Comparison of ENCODE assay signal across 8 cellular contexts in genomic region chr5:56838409-56839039, GRCh38. TPM values are rescaled to one million over a fixed set of nuclear protein-coding genes. Genes with fewer than 3 reads are reported as not detected.
DNase-seq lines count a peak whose midpoint lies in the region; ATAC-seq, FAIRE-seq and TF ChIP-seq lines count a peak whose summit lies in the region.

No MANE protein-coding gene starts in this region.

- ATAC-seq in K562 = peak; percentile 56; the same call in 2 of the 3 replicates

- H2AFZ ChIP-seq in K562 (ENCODE audit: low read depth, low read length) = no peak overlapping the region

- FAIRE-seq in K562 (lab: Jason Lieb, UNC) = no peak
- peak; percentile 98 for FAIRE-seq in kidney (lab: Jason Lieb, UNC)

- BruUV-seq in K562 (replicated peaks; lab: Mats Ljungman, UMichigan) = no TSS peak

- peak; percentile 88 to 90 for TF ChIP-seq RAD21 in K562 (CRISPR knock-in tag; conservative IDR thresholded peaks at IDR 0.05 in 1 of 2, IDR thresholded peaks at IDR 0.05 in 1 of 2)

- TF ChIP-seq POLR2A in K562 (conservative IDR thresholded peaks at IDR 0.05) (no peak), stomach (IDR thresholded peaks at IDR 0.05) (no peak)

- intact Hi-C loops in K562 (cut with micrococcal nuclease) = loop anchor here (1.0 to 2.0 kb wide), 2 partner anchors 568 to 902 kb away; no protein-coding TSS in a partner anchor
- intact Hi-C loops in kidney (cut with DNase I) = loop anchor here (5.0 kb wide), 1 partner anchor 566 kb away; no protein-coding TSS in a partner anchor
- intact Hi-C loops in stomach (cut with DNase I; ENCODE audit: low total_unique reads) = loop anchor here (5.0 kb wide), 1 partner anchor 571 kb away; no protein-coding TSS in a partner anchor

- no peak overlapping the region for H3K9ac ChIP-seq in K562 (ENCODE audit: insufficient read depth in 1 of 2, low read depth in 2 of 2, low read length in 2 of 2)
- no peak overlapping the region for H3K9ac ChIP-seq in kidney (ENCODE audit: low read length in 2 of 2)

- DNase-seq in NCI-H510A treated with DMSO at 0.1 percent for 48 hours (lab: John Stamatoyannopoulos, UW) = peak; percentile 38
- DNase-seq in NCI-H510A (lab: John Stamatoyannopoulos, UW) = no peak
- DNase-seq in HCEC 1CT = peak; percentile 71
- peak; percentile 29 for DNase-seq in NCI-H774 (lab: John Stamatoyannopoulos, UW)
- peak in 1 of 4 experiments; percentile 33 for DNase-seq in K562 (ENCODE audit: extremely low read depth in 1 of 4, low spot score in 3 of 4)
- no peak for DNase-seq in kidney
- DNase-seq in stomach = no peak
- no peak for DNase-seq in activated effector memory CD4-positive, alpha-beta T cell treated with anti-CD3 and anti-CD28 coated beads, Interleukin-2, amount 50 U/mL, for 16 hours

- peaks cover 0 to 8% of the 10 kb centered on the region in 2 experiments; a peak in 1 of 5 replicates for H3K4me1 ChIP-seq in K562 (replicated peaks in 1 of 2; ENCODE audit: control insufficient read depth in 2 of 2, insufficient read depth in 2 of 2, low read length in 2 of 2)
- H3K4me1 ChIP-seq in kidney (ENCODE audit: control insufficient read depth in 1 of 2, insufficient read depth in 1 of 2, low read depth in 1 of 2, low read length in 2 of 2) = peaks cover 23 to 24% of the 10 kb centered on the region in 2 donors
- H3K4me1 ChIP-seq in stomach = peaks cover 11 to 80% (median 48%) of the 10 kb centered on the region in 4 donors

- no peak overlapping the region for H3K27ac ChIP-seq in K562 (ENCODE audit: extremely low read depth, low read depth, low read length)
- H3K27ac ChIP-seq in kidney (ENCODE audit: low read depth in 2 of 2, low read length in 2 of 2) = peak overlapping the region in 1 of 2 donors; percentile 5
- peak overlapping the region in 3 of 5 donors; percentile 30 to 69 (median 36) for H3K27ac ChIP-seq in stomach

- H3K4me2 ChIP-seq in K562 (ENCODE audit: insufficient read depth, low read length) = no peak overlapping the region; the same call in 1 of the 2 replicates

- CTCF ChIA-PET in K562 (lab: Yijun Ruan, JAX; ENCODE audit: low intra/inter-chr PET ratio) = interaction anchor here (0.7 to 3.7 kb wide), 3 partner anchors 523 to 902 kb away, joined by 4 to 32 read pairs (median 9); no protein-coding TSS in a partner anchor

- H3K36me3 ChIP-seq in K562 (ENCODE audit: control insufficient read depth, insufficient read depth, low read length) (no peaks in the 10 kb centered on the region), kidney (ENCODE audit: control insufficient read depth in 1 of 2, insufficient read depth in 2 of 2, low read length in 2 of 2) (no peaks in the 10 kb centered on the region), stomach (no peaks in the 10 kb centered on the region)

- 11% methylated on average over 4 of the region's 4 CpGs for WGBS in K562 (ENCODE audit: insufficient coverage, low coverage, missing lambda C conversion rate)
- WGBS in stomach, 5 donors = 15 to 21% (median 17%) methylated on average over 4 of the region's 4 CpGs

- POLR2A ChIA-PET in K562 (lab: Yijun Ruan, JAX) = interaction anchor here (0.6 to 2.6 kb wide), 4 partner anchors 11 to 199 kb away, joined by 3 to 24 read pairs (median 4); no protein-coding TSS in a partner anchor

- H3K9me3 ChIP-seq in K562 (replicated peaks; ENCODE audit: control insufficient read depth, insufficient read depth, low read depth, low read length) = no peaks in the 10 kb centered on the region
- no peaks in the 10 kb centered on the region for H3K9me3 ChIP-seq in kidney (ENCODE audit: control insufficient read depth in 1 of 2, low read length in 2 of 2)
- no peaks in the 10 kb centered on the region for H3K9me3 ChIP-seq in stomach

- no peak overlapping the region for H3K4me3 ChIP-seq in K562
- peak overlapping the region in 1 of 2 donors; percentile 15 for H3K4me3 ChIP-seq in kidney (ENCODE audit: low read length in 2 of 2)
- peak overlapping the region in 1 of 4 donors; percentile 14 for H3K4me3 ChIP-seq in stomach

- H3K9me1 ChIP-seq in K562 (ENCODE audit: control insufficient read depth, insufficient read depth, low read length) = no peaks in the 10 kb centered on the region

- TF ChIP-seq CTCF in K562 (IDR thresholded peaks at IDR 0.05 in 2 of 3, conservative IDR thresholded peaks at IDR 0.05 in 1 of 3; ENCODE audit: insufficient read depth in 2 of 3, low read depth in 1 of 3, low read length in 3 of 3) (peak; percentile 30 to 72 (median 54); a peak in 5 of 6 replicates), kidney (IDR thresholded peaks at IDR 0.05; ENCODE audit: borderline replicate concordance, extremely low read depth, insufficient read depth) (peak; percentile 56), stomach (IDR thresholded peaks at IDR 0.05) (peak in 5 of 7 experiments; percentile 12 to 59 (median 43))

- no peaks in the 10 kb centered on the region for H3K27me3 ChIP-seq in K562 (ENCODE audit: control insufficient read depth in 2 of 2, insufficient read depth in 2 of 2, low read length in 2 of 2)
- H3K27me3 ChIP-seq in stomach = no peaks in the 10 kb centered on the region

- TF ChIP-seq EP300 in K562 (IDR thresholded peaks at IDR 0.05; ENCODE audit: low read length) (no peak), stomach (IDR thresholded peaks at IDR 0.05) (no peak)

- in situ Hi-C loops in K562 (cut with MboI) = loop anchor here (5.0 to 25.0 kb wide), 2 partner anchors 566 to 901 kb away; no protein-coding TSS in a partner anchor

- peaks cover 16% of the 10 kb centered on the region for H4K20me1 ChIP-seq in K562 (replicated peaks; ENCODE audit: control insufficient read depth, insufficient read depth, low read length)

- H3K79me2 ChIP-seq in K562 (ENCODE audit: control insufficient read depth, insufficient read depth, low read length) = peaks cover 58% of the 10 kb centered on the region

TF ChIP-seq in K562, 482 proteins besides CTCF, POLR2A, EP300 and RAD21 (continues in another document):
- peak; percentile 75; the same call in 1 of the 2 replicates for TF ChIP-seq ZNF24 (IDR thresholded peaks at IDR 0.05)
- peak; percentile 48 for TF ChIP-seq DACH1 (IDR thresholded peaks at IDR 0.05; ENCODE audit: partially characterized antibody)
- TF ChIP-seq, protein P1, sequence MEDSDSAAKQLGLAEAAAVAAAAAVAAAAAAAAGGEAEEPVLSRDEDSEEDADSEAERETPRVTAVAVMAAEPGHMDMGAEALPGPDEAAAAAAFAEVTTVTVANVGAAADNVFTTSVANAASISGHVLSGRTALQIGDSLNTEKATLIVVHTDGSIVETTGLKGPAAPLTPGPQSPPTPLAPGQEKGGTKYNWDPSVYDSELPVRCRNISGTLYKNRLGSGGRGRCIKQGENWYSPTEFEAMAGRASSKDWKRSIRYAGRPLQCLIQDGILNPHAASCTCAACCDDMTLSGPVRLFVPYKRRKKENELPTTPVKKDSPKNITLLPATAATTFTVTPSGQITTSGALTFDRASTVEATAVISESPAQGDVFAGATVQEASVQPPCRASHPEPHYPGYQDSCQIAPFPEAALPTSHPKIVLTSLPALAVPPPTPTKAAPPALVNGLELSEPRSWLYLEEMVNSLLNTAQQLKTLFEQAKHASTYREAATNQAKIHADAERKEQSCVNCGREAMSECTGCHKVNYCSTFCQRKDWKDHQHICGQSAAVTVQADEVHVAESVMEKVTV (CRISPR knock-in tag; IDR thresholded peaks at IDR 0.05) = peak; percentile 84
- TF ChIP-seq, protein P2, sequence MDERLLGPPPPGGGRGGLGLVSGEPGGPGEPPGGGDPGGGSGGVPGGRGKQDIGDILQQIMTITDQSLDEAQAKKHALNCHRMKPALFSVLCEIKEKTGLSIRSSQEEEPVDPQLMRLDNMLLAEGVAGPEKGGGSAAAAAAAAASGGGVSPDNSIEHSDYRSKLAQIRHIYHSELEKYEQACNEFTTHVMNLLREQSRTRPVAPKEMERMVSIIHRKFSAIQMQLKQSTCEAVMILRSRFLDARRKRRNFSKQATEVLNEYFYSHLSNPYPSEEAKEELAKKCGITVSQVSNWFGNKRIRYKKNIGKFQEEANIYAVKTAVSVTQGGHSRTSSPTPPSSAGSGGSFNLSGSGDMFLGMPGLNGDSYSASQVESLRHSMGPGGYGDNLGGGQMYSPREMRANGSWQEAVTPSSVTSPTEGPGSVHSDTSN (CRISPR knock-in tag; IDR thresholded peaks at IDR 0.05; ENCODE audit: low read depth) = no peak
- TF ChIP-seq, protein P2 (tag; conservative IDR thresholded peaks at IDR 0.05; ENCODE audit: low read depth) = peak; percentile 89
- no peak for TF ChIP-seq KAT7 (CRISPR knock-in tag; IDR thresholded peaks at IDR 0.05; ENCODE audit: borderline replicate concordance)
- TF ChIP-seq FOXJ3 (CRISPR knock-in tag; IDR thresholded peaks at IDR 0.05) = no peak
- peak; percentile 8; the same call in 1 of the 2 replicates for TF ChIP-seq C11orf30 (IDR thresholded peaks at IDR 0.05; ENCODE audit: low read depth)

RNA-seq across cellular contexts. Expression of gene MAP3K1, which starts 23.2 kb away (rescaled TPM):
- 6.2 and 19.0 TPM in 2 replicates for total RNA-seq in K562 (2011; cell fraction: chromatin; rRNA removed; ENCODE audit: low replicate concordance)
- total RNA-seq in K562 (2011; cell fraction: nucleolus; rRNA removed) = 4.0 and 5.5 TPM in 2 replicates
- total RNA-seq in K562 (2011; cell fraction: nucleoplasm; rRNA removed) = 8.2 and 9.7 TPM in 2 replicates
- total RNA-seq in K562 (2014; rRNA removed) = 7.0 and 8.4 TPM in 2 replicates
- 13.7 and 14.7 TPM in 2 replicates for total RNA-seq in K562 (2014; rRNA removed; fragmentation: Illumina TruSeq; extraction: Trizol)
- 13.5 and 13.9 TPM in 2 replicates for total RNA-seq in K562 (2015; rRNA removed; fragmentation: Illumina TruSeq; extraction: Trizol)
- 9.9 and 10.7 TPM in 2 replicates for total RNA-seq in K562 (2021)
- 9.7 and 11.1 TPM in 2 replicates for polyA plus RNA-seq in K562 (2011; rRNA removed)
- polyA plus RNA-seq in K562 (2011; cell fraction: cytosol; rRNA removed) = 2.5 and 5.2 TPM in 2 replicates
- polyA plus RNA-seq in K562 (2011; cell fraction: nucleus; rRNA removed) = 8.4 and 11.7 TPM in 2 replicates
- 5.0 TPM in 2 replicates for polyA plus RNA-seq in K562 (2012)
- 6.7 and 7.5 TPM in 2 replicates for polyA plus RNA-seq in K562 (2014; fragmentation: Illumina TruSeq; extraction: Trizol)
- polyA plus RNA-seq in K562 (2014; fragmentation: Nextera tagmentation; extraction: Ambion mirVana) = 1 to 10 TPM; 3.9 to 6.9 TPM
- polyA plus RNA-seq in K562 (2014; rRNA removed) = 4.7 and 4.9 TPM in 2 replicates
- 31.1 and 33.0 TPM in 2 replicates for polyA minus RNA-seq in K562 (2011; rRNA and poly(A)+ RNA removed)
- polyA minus RNA-seq in K562 (2011; cell fraction: cytosol; rRNA and poly(A)+ RNA removed) = 9.0 and 11.6 TPM in 2 replicates
- polyA minus RNA-seq in K562 (2011; cell fraction: nucleus; rRNA and poly(A)+ RNA removed) = 8.8 and 15.7 TPM in 2 replicates
- 64.0 TPM for total RNA-seq in kidney
- 8.1 TPM for polyA plus RNA-seq in kidney (ENCODE audit: insufficient read depth, low read depth, low replicate concordance)
- total RNA-seq in stomach = 10 to 100 TPM in 3 of 5 donors, 1 to 10 TPM in 2; 6.1 to 30.7 (median 15.4) TPM
- polyA plus RNA-seq in stomach = 1 to 10 TPM; 3.8 to 6.5 (median 4.4) TPM

Comparison
In these comparisons a context has a peak if more than half of its experiments do, and no peak if none do; other contexts are left out.
1. DNase-seq: peak in NCI-H510A treated with DMSO at 0.1 percent for 48 hours (single experiment), HCEC 1CT (single experiment) and NCI-H774 (single experiment); none in NCI-H510A (single experiment), kidney (single experiment), stomach (single experiment) and activated effector memory CD4-positive, alpha-beta T cell treated with anti-CD3 and anti-CD28 coated beads, Interleukin-2, amount 50 U/mL, for 16 hours (single experiment).
2. Peak in every context shown above with its lines, with median percentiles within 50 percentile points of each other: CTCF ChIP-seq.